ENCODE assay signal across 8 cellular contexts in the genomic region with DNA sequence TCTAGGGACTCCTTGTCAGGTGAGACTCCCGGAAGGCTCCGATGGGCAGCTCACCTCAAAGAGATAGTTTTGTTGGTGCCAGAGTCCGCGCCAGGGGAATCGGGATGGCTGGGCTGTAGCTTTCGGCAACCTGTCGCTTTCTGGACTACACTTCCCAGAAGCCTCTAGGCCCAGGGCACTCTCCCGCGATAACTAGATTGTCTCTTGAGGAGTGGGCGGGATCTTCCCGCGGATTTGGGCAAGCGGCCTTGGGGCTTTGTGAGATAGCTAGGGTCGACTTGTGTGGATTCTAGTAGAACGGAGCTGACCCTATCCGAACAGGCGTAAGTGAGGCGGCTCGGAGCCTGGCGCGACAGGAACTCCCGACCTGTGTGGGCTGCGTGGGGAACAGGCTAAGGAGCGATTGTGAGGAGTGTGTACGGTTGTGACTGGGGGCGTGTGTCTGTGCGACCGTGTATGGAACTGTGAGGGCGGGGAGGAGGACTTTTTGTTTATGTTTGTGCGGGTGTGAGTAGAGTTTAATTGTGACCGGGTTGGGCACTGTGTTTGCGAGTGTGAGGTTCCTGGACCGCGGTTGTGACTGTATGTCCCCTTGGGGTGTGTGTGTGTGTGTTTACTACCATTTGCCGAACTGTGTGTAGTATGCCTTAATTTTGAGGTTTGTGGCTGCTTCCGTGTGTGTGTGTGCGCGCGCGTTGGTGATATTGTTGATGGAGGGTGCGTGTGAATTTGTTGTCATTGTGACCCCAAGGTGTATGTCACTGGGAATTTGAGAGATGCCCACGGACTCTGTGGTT. TPM values are rescaled to one million over a fixed set of nuclear protein-coding genes. Genes with fewer than 3 reads are reported as not detected.
A peak's percentile ranks its signal among the peaks of the same experiment; 100 is the strongest.
DNase-seq lines count a peak whose midpoint lies in the region; ATAC-seq and TF ChIP-seq lines count a peak whose summit lies in the region.

ZNF345 (plus strand) TSS at position 231 of the 797 bp plus-strand sequence. CDS start 25,955 bp downstream, outside the sequence.

- H3K27ac ChIP-seq in DOHH2 (ENCODE audit: low read depth, low read length) = no peak within 1 kb of the TSS
- peak within 1 kb of the TSS; percentile 60 for H3K27ac ChIP-seq in GM23248
- H3K27ac ChIP-seq in RWPE2 (ENCODE audit: poor library complexity, severe bottlenecking) = peak within 1 kb of the TSS; percentile 71

- no peaks in the 10 kb centered on the region for H3K79me2 ChIP-seq in DOHH2 (ENCODE audit: control insufficient read depth, low read length)
- H3K79me2 ChIP-seq in GM23248 (ENCODE audit: insufficient read depth) = peaks cover 46% of the 10 kb centered on the region
- H3K79me2 ChIP-seq in Loucy (ENCODE audit: insufficient read depth, low read length) = peaks cover 24% of the 10 kb centered on the region

- H3K27ac Mint-ChIP-seq in nephron progenitor cell = no peak within 1 kb of the TSS

- peaks cover 5% of the 10 kb centered on the region for H3K4me1 Mint-ChIP-seq in nephron progenitor cell

- 0 to 1% methylated on average over 40 to 42 of the region's 42 CpGs for WGBS in GM23248 (ENCODE audit: low coverage in 1 of 2, low lambda C conversion rate in 2 of 2, missing lambda C conversion rate in 2 of 2), 2 experiments

- H4K20me1 ChIP-seq in DOHH2 (ENCODE audit: control insufficient read depth, insufficient read depth, low read depth, low read length) = no peaks in the 10 kb centered on the region
- no peaks in the 10 kb centered on the region for H4K20me1 ChIP-seq in GM23248 (ENCODE audit: insufficient read depth)
- H4K20me1 ChIP-seq in Loucy (ENCODE audit: insufficient read depth, low read length, poor library complexity, severe bottlenecking) = no peaks in the 10 kb centered on the region

- H3K4me1 ChIP-seq in DOHH2 (ENCODE audit: control insufficient read depth, low read length) = peaks cover 18% of the 10 kb centered on the region
- H3K4me1 ChIP-seq in GM23248 (ENCODE audit: insufficient read depth) = peaks cover 10% of the 10 kb centered on the region; the same call in 1 of the 2 replicates
- peaks cover 7% of the 10 kb centered on the region for H3K4me1 ChIP-seq in Loucy (ENCODE audit: insufficient read depth, low read length, poor library complexity, severe bottlenecking)
- H3K4me1 ChIP-seq in RWPE2 (ENCODE audit: insufficient read depth, poor library complexity, severe bottlenecking) = peaks cover 7% of the 10 kb centered on the region

- H3K9me3 Mint-ChIP-seq in nephron progenitor cell = peaks cover 12% of the 10 kb centered on the region

- no peaks in the 10 kb centered on the region for H3K27me3 Mint-ChIP-seq in nephron progenitor cell (ENCODE audit: low read depth, poor library complexity)

- no peaks in the 10 kb centered on the region for H3K36me3 ChIP-seq in DOHH2 (ENCODE audit: control insufficient read depth, low read length)
- peaks cover 5% of the 10 kb centered on the region; the same call in 1 of the 2 replicates for H3K36me3 ChIP-seq in GM23248 (ENCODE audit: low read depth)
- peaks cover 4% of the 10 kb centered on the region; the same call in 1 of the 2 replicates for H3K36me3 ChIP-seq in Loucy (ENCODE audit: insufficient read depth, low read length)
- peaks cover 31% of the 10 kb centered on the region for H3K36me3 ChIP-seq in RWPE2 (ENCODE audit: low read depth)

- H3K4me3 ChIP-seq in DOHH2 (ENCODE audit: low read length) (peak within 1 kb of the TSS; percentile 85), GM23248 (peak within 1 kb of the TSS; percentile 90), Loucy (ENCODE audit: low read length, poor library complexity, severe bottlenecking) (peak within 1 kb of the TSS; percentile 83), RWPE2 (ENCODE audit: severe bottlenecking) (peak within 1 kb of the TSS; percentile 73), fibroblast of villous mesenchyme (ENCODE audit: low read depth, low read length) (peak within 1 kb of the TSS; percentile 86)

- ATAC-seq in RWPE2 (ENCODE audit: low read depth) = peak; percentile 90

- H3K9me3 ChIP-seq in DOHH2 (ENCODE audit: control insufficient read depth, insufficient read depth, low read length) = peaks cover 19% of the 10 kb centered on the region
- H3K9me3 ChIP-seq in GM23248 (ENCODE audit: low read depth) = no peaks in the 10 kb centered on the region
- no peaks in the 10 kb centered on the region for H3K9me3 ChIP-seq in Loucy (ENCODE audit: insufficient read depth, low read depth, low read length)
- H3K9me3 ChIP-seq in RWPE2 (ENCODE audit: severe bottlenecking) = peaks cover 6% of the 10 kb centered on the region

- no peaks in the 10 kb centered on the region for H3F3A ChIP-seq in DOHH2 (ENCODE audit: control insufficient read depth, insufficient read depth)
- H3F3A ChIP-seq in GM23248 (ENCODE audit: insufficient read depth) = peaks cover 10% of the 10 kb centered on the region; the same call in 1 of the 2 replicates
- no peaks in the 10 kb centered on the region for H3F3A ChIP-seq in Loucy (ENCODE audit: low read depth)

- H3K4me2 ChIP-seq in DOHH2 (ENCODE audit: low read length) (peak within 1 kb of the TSS; percentile 78), GM23248 (ENCODE audit: unreplicated experiment) (peak within 1 kb of the TSS; percentile 96), Loucy (ENCODE audit: low read depth, low read length, poor library complexity, severe bottlenecking) (peak within 1 kb of the TSS; percentile 99)

- H3K9ac ChIP-seq in GM23248 (peak within 1 kb of the TSS; percentile 88), Loucy (ENCODE audit: low read depth, low read length, poor library complexity, severe bottlenecking) (peak within 1 kb of the TSS; percentile 85)

- TF ChIP-seq CTCF in DOHH2 (IDR thresholded peaks at IDR 0.05; ENCODE audit: low read depth, low read length, poor library complexity, severe bottlenecking) = no peak
- no peak for TF ChIP-seq CTCF in Loucy (conservative IDR thresholded peaks at IDR 0.05; ENCODE audit: low read length)
- TF ChIP-seq CTCF in RWPE2 (IDR thresholded peaks at IDR 0.05; ENCODE audit: poor library complexity, severe bottlenecking) = no peak
- TF ChIP-seq CTCF in fibroblast of villous mesenchyme (IDR thresholded peaks at IDR 0.05; ENCODE audit: insufficient read depth, low read depth, low read length) = no peak
- no peak for TF ChIP-seq CTCF in nephron progenitor cell (IDR thresholded peaks at IDR 0.05)

- no peaks in the 10 kb centered on the region for H3K27me3 ChIP-seq in DOHH2 (ENCODE audit: control insufficient read depth, low read length)
- no peaks in the 10 kb centered on the region for H3K27me3 ChIP-seq in GM23248 (replicated peaks; ENCODE audit: insufficient read depth)
- H3K27me3 ChIP-seq in Loucy (ENCODE audit: insufficient read depth, low read length, poor library complexity, severe bottlenecking) = no peaks in the 10 kb centered on the region
- no peaks in the 10 kb centered on the region for H3K27me3 ChIP-seq in RWPE2 (ENCODE audit: insufficient read depth, poor library complexity, severe bottlenecking)

- H3K9me2 ChIP-seq in DOHH2 (replicated peaks; ENCODE audit: control insufficient read depth, low read length) = no peaks in the 10 kb centered on the region
- no peaks in the 10 kb centered on the region for H3K9me2 ChIP-seq in GM23248 (ENCODE audit: insufficient read depth)
- H3K9me2 ChIP-seq in Loucy (replicated peaks; ENCODE audit: low read depth, low read length) = no peaks in the 10 kb centered on the region

- H3K4me3 Mint-ChIP-seq in nephron progenitor cell = no peak within 1 kb of the TSS

- DNase-seq in GM23248 (peak; percentile 98), RWPE2 (ENCODE audit: low spot score) (peak; percentile 90), fibroblast of villous mesenchyme (ENCODE audit: low read depth) (peak; percentile 96), nephron progenitor cell (peak; percentile 86)
- peak; percentile 94 for DNase-seq in activated effector memory CD4-positive, alpha-beta T cell treated with anti-CD3 and anti-CD28 coated beads, Interleukin-2, amount 50 U/mL, for 16 hours
- DNase-seq in stimulated activated naive CD4-positive, alpha-beta T cell treated with Interleukin-2 at 50 U/mL for 16 hours (lab: John Stamatoyannopoulos, UW) = peak; percentile 84

- in situ Hi-C loops in GM23248 (cut with MboI) = no loop called here

- peaks cover 29% of the 10 kb centered on the region for H3K36me3 Mint-ChIP-seq in nephron progenitor cell (ENCODE audit: low read depth)

- H2AFZ ChIP-seq in GM23248 = peak within 1 kb of the TSS; percentile 99
- peak within 1 kb of the TSS; percentile 95 for H2AFZ ChIP-seq in Loucy (ENCODE audit: low read length)

RNA-seq across cellular contexts. Expression of gene ZNF345, which starts in this region (rescaled TPM):
- 1.7 and 5.7 TPM in 2 replicates for total RNA-seq in GM23248 (2014; rRNA removed; shearing (Covaris generic))
- 3.2 and 4.6 TPM in 2 replicates for polyA plus RNA-seq in GM23248 (2016; fragmentation: Nextera tagmentation; extraction: Ambion mirVana)
- 2.3 and 6.0 TPM in 2 replicates for total RNA-seq in fibroblast of villous mesenchyme
